ENCODE assay signal across 15 cellular contexts in the genomic region with DNA sequence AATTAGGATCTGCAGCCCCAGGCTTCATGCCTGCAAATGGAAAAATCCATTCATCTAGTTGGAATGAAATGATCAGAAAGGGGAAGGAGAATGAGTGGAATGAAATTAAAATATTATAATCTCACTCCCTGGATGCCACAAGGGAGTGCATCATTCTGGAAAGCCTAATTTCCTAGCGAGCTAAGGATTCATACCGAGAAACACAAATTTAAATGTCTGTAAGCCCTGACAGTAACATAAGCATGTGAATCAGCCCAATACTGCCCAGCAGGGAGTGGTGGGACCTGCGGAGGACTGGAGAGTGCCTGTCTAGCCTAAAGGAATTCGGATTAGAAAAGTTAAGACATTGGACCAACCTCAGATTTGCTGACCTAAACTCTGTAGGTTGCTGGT. TPM values are rescaled to one million over a fixed set of nuclear protein-coding genes. Genes with fewer than 3 reads are reported as not detected.
DNase-seq lines count a peak whose midpoint lies in the region; ATAC-seq, FAIRE-seq and TF ChIP-seq lines count a peak whose summit lies in the region.
"Had no signal": no experiment of that assay in that cellular context is flagged by ENCODE, and none has a peak within 500 bp of the region (broad histone marks: within the 10 kb centered on the region; RNA-seq: fewer than 3 reads in every experiment).

No MANE protein-coding gene starts in this region.

- in situ Hi-C loops in GM23248 (cut with MboI): no loop called here

- no peak overlapping the region for H3K4ac ChIP-seq in mesendoderm (ENCODE audit: low read depth, low read length)

- H2BK15ac ChIP-seq in mesendoderm (replicated peaks; ENCODE audit: low read depth): no peak overlapping the region

- WGBS in GM23248 (ENCODE audit: low coverage in 1 of 2, low lambda C conversion rate in 2 of 2, missing lambda C conversion rate in 2 of 2), 2 experiments: 5 to 9% methylated on average over 4 of the region's 4 CpGs
- WGBS in mesendoderm (ENCODE audit: extremely low coverage, insufficient coverage, low lambda C conversion rate): no CpG with 5 or more reads among the region's 4 CpGs

- H3K79me2 ChIP-seq in GM23248 (ENCODE audit: insufficient read depth) (no peaks in the 10 kb centered on the region), astrocyte (ENCODE audit: insufficient read depth, low read length) (no peaks in the 10 kb centered on the region), mesendoderm (ENCODE audit: control insufficient read depth, insufficient read depth, low read length) (no peaks in the 10 kb centered on the region)

- no peak overlapping the region for H3K23ac ChIP-seq in mesendoderm (ENCODE audit: low read length)

- H3K27me3 Mint-ChIP-seq in CD4-positive, CD25-positive, alpha-beta regulatory T cell: no peaks in the 10 kb centered on the region
- no peaks in the 10 kb centered on the region for H3K27me3 Mint-ChIP-seq in astrocyte (ENCODE audit: low read depth, unreplicated experiment)
- H3K27me3 Mint-ChIP-seq: stimulated activated naive CD8-positive, alpha-beta T cell treated with anti-CD3 and anti-CD28 coated beads, Interleukin-15, Interleukin-2, amounts not matched to agents 100 ng/mL and 50 ng/mL, for 24 hours had no signal

- peak overlapping the region; percentile 4 for H3K4me2 ChIP-seq in GM23248 (ENCODE audit: unreplicated experiment)
- no peak overlapping the region for H3K4me2 ChIP-seq in astrocyte (ENCODE audit: low read length)
- no peak overlapping the region for H3K4me2 ChIP-seq in mesendoderm (ENCODE audit: low read length)

- peak overlapping the region; percentile 78 to 92 (median 84) for H3K27ac Mint-ChIP-seq in CD4-positive, CD25-positive, alpha-beta regulatory T cell
- H3K27ac Mint-ChIP-seq in astrocyte (ENCODE audit: unreplicated experiment): no peak overlapping the region

- no peaks in the 10 kb centered on the region for H3K4me1 ChIP-seq in CD4-positive, CD25-positive, alpha-beta regulatory T cell (ENCODE audit: control insufficient read depth, insufficient read depth, low read length, poor library complexity, severe bottlenecking)
- H3K4me1 ChIP-seq in GM23248 (ENCODE audit: insufficient read depth): peaks cover 17% of the 10 kb centered on the region
- H3K4me1 ChIP-seq in astrocyte (ENCODE audit: insufficient read depth, low read length): peaks cover 6% of the 10 kb centered on the region
- H3K4me1 ChIP-seq in mesendoderm (ENCODE audit: control insufficient read depth, low read depth, low read length): peaks cover 8% of the 10 kb centered on the region
- H3K4me1 ChIP-seq in tibial artery: no peaks in the 10 kb centered on the region
- H3K4me1 ChIP-seq: gastrocnemius medialis, left ventricle myocardium inferior, right lobe of liver had no signal

- no peak overlapping the region for H2BK5ac ChIP-seq in mesendoderm (ENCODE audit: low read length)

- H3K4me3 ChIP-seq in CD4-positive, CD25-positive, alpha-beta regulatory T cell (ENCODE audit: low read depth, low read length): no peak overlapping the region
- H3K4me3 ChIP-seq in GM23248 (no peak overlapping the region), astrocyte (ENCODE audit: insufficient read depth, low read depth, low read length) (no peak overlapping the region), mesendoderm (ENCODE audit: low read length) (no peak overlapping the region), tibial artery (no peak overlapping the region)
- H3K4me3 ChIP-seq: gastrocnemius medialis, left ventricle myocardium inferior, right lobe of liver had no signal

- H3K9ac ChIP-seq in GM23248 (no peak overlapping the region), astrocyte (ENCODE audit: low read length) (no peak overlapping the region), mesendoderm (ENCODE audit: low read length) (no peak overlapping the region)

- H3K9me3 ChIP-seq in CD4-positive, CD25-positive, alpha-beta regulatory T cell (ENCODE audit: control insufficient read depth in 2 of 2, low read length in 2 of 2): no peaks in the 10 kb centered on the region
- H3K9me3 ChIP-seq in GM23248 (ENCODE audit: low read depth): no peaks in the 10 kb centered on the region
- H3K9me3 ChIP-seq in astrocyte (ENCODE audit: insufficient read depth, low read depth, low read length): no peaks in the 10 kb centered on the region
- no peaks in the 10 kb centered on the region for H3K9me3 ChIP-seq in tibial artery
- H3K9me3 ChIP-seq: gastrocnemius medialis, left ventricle myocardium inferior, right lobe of liver had no signal

- H3K9me3 Mint-ChIP-seq in CD4-positive, CD25-positive, alpha-beta regulatory T cell: peaks cover 0 to 2% (median 0%) of the 10 kb centered on the region in 7 donors
- H3K9me3 Mint-ChIP-seq in astrocyte (ENCODE audit: unreplicated experiment): peaks cover 3% of the 10 kb centered on the region
- H3K9me3 Mint-ChIP-seq: neural crest cell had no signal

- FAIRE-seq in astrocyte (lab: Jason Lieb, UNC) (no peak), HTR-8/SVneo (lab: Jason Lieb, UNC) (no peak)
- FAIRE-seq: HepG2 had no signal

- peak overlapping the region; percentile 43 for H3K27ac ChIP-seq in CD4-positive, CD25-positive, alpha-beta regulatory T cell (ENCODE audit: insufficient read depth, low read length, poor library complexity, severe bottlenecking)
- peak overlapping the region; percentile 45 for H3K27ac ChIP-seq in GM23248
- H3K27ac ChIP-seq in astrocyte (ENCODE audit: low read depth, low read length): no peak overlapping the region
- no peak overlapping the region for H3K27ac ChIP-seq in mesendoderm (ENCODE audit: low read depth, low read length)
- no peak overlapping the region for H3K27ac ChIP-seq in tibial artery
- H3K27ac ChIP-seq: gastrocnemius medialis, left ventricle myocardium inferior, right lobe of liver had no signal

- intact Hi-C loops in tibial artery (cut with DNase I; ENCODE audit: low total_unique reads): no loop called here

- H4K20me1 ChIP-seq in GM23248 (ENCODE audit: insufficient read depth) (no peaks in the 10 kb centered on the region), astrocyte (ENCODE audit: insufficient read depth, low read length) (no peaks in the 10 kb centered on the region)

- TF ChIP-seq CTCF in astrocyte (IDR thresholded peaks at IDR 0.05; ENCODE audit: insufficient read depth, low read depth, low read length) (no peak), tibial artery (IDR thresholded peaks at IDR 0.05) (no peak)

- no peak overlapping the region for H3K56ac ChIP-seq in mesendoderm (ENCODE audit: low read length)

- H3K36me3 ChIP-seq in CD4-positive, CD25-positive, alpha-beta regulatory T cell (ENCODE audit: control insufficient read depth, insufficient read depth, low read length): peaks cover 74% of the 10 kb centered on the region
- H3K36me3 ChIP-seq in GM23248 (ENCODE audit: low read depth): peaks cover 25% of the 10 kb centered on the region
- no peaks in the 10 kb centered on the region for H3K36me3 ChIP-seq in astrocyte (ENCODE audit: insufficient read depth, low read length)
- no peaks in the 10 kb centered on the region for H3K36me3 ChIP-seq in mesendoderm (ENCODE audit: control insufficient read depth, insufficient read depth, low read length)
- H3K36me3 ChIP-seq in tibial artery: peaks cover 0 to 36% (median 0%) of the 10 kb centered on the region in 3 donors
- H3K36me3 ChIP-seq: right lobe of liver had no signal

- H2BK120ac ChIP-seq in mesendoderm (ENCODE audit: low read depth, low read length): no peak overlapping the region

- no peak overlapping the region for H2AFZ ChIP-seq in GM23248
- no peak overlapping the region for H2AFZ ChIP-seq in astrocyte (ENCODE audit: low read depth, low read length)

- peaks cover 60% of the 10 kb centered on the region for H3K36me3 Mint-ChIP-seq in CD4-positive, CD25-positive, alpha-beta regulatory T cell
- H3K36me3 Mint-ChIP-seq in astrocyte (ENCODE audit: low read depth, unreplicated experiment): peaks cover 28% of the 10 kb centered on the region

- no peak overlapping the region for H4K5ac ChIP-seq in mesendoderm (ENCODE audit: low read length)

- peak overlapping the region in 1 of 4 donors; percentile 23 for H3K4me3 Mint-ChIP-seq in CD4-positive, CD25-positive, alpha-beta regulatory T cell
- H3K4me3 Mint-ChIP-seq in astrocyte (ENCODE audit: unreplicated experiment): no peak overlapping the region
- H3K4me3 Mint-ChIP-seq: neural crest cell; stimulated activated naive CD8-positive, alpha-beta T cell treated with anti-CD3 and anti-CD28 coated beads, Interleukin-15, Interleukin-2, amounts not matched to agents 100 ng/mL and 50 ng/mL, for 24 hours had no signal

- H3K9me2 ChIP-seq in GM23248 (ENCODE audit: insufficient read depth): no peaks in the 10 kb centered on the region

- no peak for ATAC-seq in CD4-positive, CD25-positive, alpha-beta regulatory T cell (ENCODE audit: low read depth in 2 of 2)
- ATAC-seq: gastrocnemius medialis, HepG2, right lobe of liver had no signal

- no peak overlapping the region for H2AK5ac ChIP-seq in mesendoderm (ENCODE audit: low read length)

- no peak overlapping the region for H3K18ac ChIP-seq in mesendoderm (ENCODE audit: low read length)

- no peaks in the 10 kb centered on the region for H3K79me1 ChIP-seq in mesendoderm (ENCODE audit: low read length)

- H3K4me1 Mint-ChIP-seq in CD4-positive, CD25-positive, alpha-beta regulatory T cell: peaks cover 13 to 42% (median 14%) of the 10 kb centered on the region in 4 donors
- peaks cover 15% of the 10 kb centered on the region for H3K4me1 Mint-ChIP-seq in astrocyte (ENCODE audit: low read depth, unreplicated experiment)

- no peak overlapping the region for H4K8ac ChIP-seq in mesendoderm (ENCODE audit: low read depth, low read length)

- no peaks in the 10 kb centered on the region for H3K27me3 ChIP-seq in CD4-positive, CD25-positive, alpha-beta regulatory T cell (ENCODE audit: control insufficient read depth, insufficient read depth, low read length)
- no peaks in the 10 kb centered on the region for H3K27me3 ChIP-seq in GM23248 (replicated peaks; ENCODE audit: insufficient read depth)
- no peaks in the 10 kb centered on the region for H3K27me3 ChIP-seq in astrocyte (ENCODE audit: insufficient read depth, low read length)
- H3K27me3 ChIP-seq in mesendoderm (ENCODE audit: insufficient read depth, low read length, poor library complexity): no peaks in the 10 kb centered on the region
- H3K27me3 ChIP-seq in tibial artery: no peaks in the 10 kb centered on the region
- H3K27me3 ChIP-seq: gastrocnemius medialis, right lobe of liver had no signal

- no peak for DNase-seq in CD4-positive, CD25-positive, alpha-beta regulatory T cell
- DNase-seq in GM23248: peak; percentile 76
- DNase-seq in astrocyte (ENCODE audit: low read depth): peak; percentile 16
- DNase-seq in mesendoderm: peak; percentile 69
- no peak for DNase-seq in NCI-H2029 (lab: John Stamatoyannopoulos, UW)
- DNase-seq in stimulated activated naive CD4-positive, alpha-beta T cell treated with Interleukin-2 at 50 U/mL for 16 hours (lab: John Stamatoyannopoulos, UW): no peak
- DNase-seq in tibial artery: no peak
- DNase-seq in HTR-8/SVneo (ENCODE audit: insufficient read length, low spot score): no peak
- DNase-seq: activated CD4-positive, CD25-positive, alpha-beta regulatory T cell; gastrocnemius medialis; left ventricle myocardium inferior; right lobe of liver had no signal

- H3F3A ChIP-seq in GM23248 (ENCODE audit: insufficient read depth): peaks cover 25% of the 10 kb centered on the region

RNA-seq across cellular contexts. Expression of a gene that starts 38.3 kb away (rescaled TPM):
- 172 TPM for total RNA-seq in CD4-positive, CD25-positive, alpha-beta regulatory T cell
- 100 to 1,000 TPM; 126 to 146 (median 133) TPM for polyA plus RNA-seq in CD4-positive, CD25-positive, alpha-beta regulatory T cell
- 10.1 and 10.8 TPM in 2 replicates for total RNA-seq in GM23248 (2014; rRNA removed; shearing (Covaris generic))
- 7.9 and 8.6 TPM in 2 replicates for polyA plus RNA-seq in GM23248 (2016; fragmentation: Nextera tagmentation; extraction: Ambion mirVana)
- total RNA-seq in astrocyte: 15.4 and 17.7 TPM in 2 replicates
- polyA plus RNA-seq in mesendoderm (2013, experiment 1 of 2): 13.0 TPM
- polyA plus RNA-seq in mesendoderm (2013, experiment 2 of 2): 13.4 TPM

RNA-seq across cellular contexts. Expression of a gene that starts 48.8 kb away (rescaled TPM):
- total RNA-seq in CD4-positive, CD25-positive, alpha-beta regulatory T cell: 57.0 TPM
- polyA plus RNA-seq in CD4-positive, CD25-positive, alpha-beta regulatory T cell: 10 to 100 TPM; 62.1 to 70.2 (median 65.2) TPM
- 71.5 and 78.4 TPM in 2 replicates for total RNA-seq in GM23248 (2014; rRNA removed; shearing (Covaris generic))
- polyA plus RNA-seq in GM23248 (2016; fragmentation: Nextera tagmentation; extraction: Ambion mirVana): 55.9 and 59.5 TPM in 2 replicates
- total RNA-seq in astrocyte: 45.1 and 47.2 TPM in 2 replicates
- polyA plus RNA-seq in mesendoderm (2013, experiment 1 of 2): 3.5 TPM
- polyA plus RNA-seq in mesendoderm (2013, experiment 2 of 2): 3.6 TPM

RNA-seq across cellular contexts. Expression of a gene that starts 50.8 kb away (rescaled TPM):
- 3.4 TPM for total RNA-seq in CD4-positive, CD25-positive, alpha-beta regulatory T cell
- polyA plus RNA-seq in CD4-positive, CD25-positive, alpha-beta regulatory T cell: 1 to 10 TPM; 1.1 to 5.3 (median 2.7) TPM
- total RNA-seq in GM23248 (2014; rRNA removed; shearing (Covaris generic)): 2.4 and 7.9 TPM in 2 replicates
- 9.2 and 12.8 TPM in 2 replicates for polyA plus RNA-seq in GM23248 (2016; fragmentation: Nextera tagmentation; extraction: Ambion mirVana)
- 9.2 and 9.5 TPM in 2 replicates for total RNA-seq in astrocyte
- 7.7 TPM for polyA plus RNA-seq in mesendoderm (2013, experiment 1 of 2)
- 8.9 TPM for polyA plus RNA-seq in mesendoderm (2013, experiment 2 of 2)

Comparison
In these comparisons a context has a peak if more than half of its experiments do, and no peak if none do; other contexts are left out.
1. DNase-seq: peak in GM23248 (single experiment), astrocyte (single experiment) and mesendoderm (single experiment); none in CD4-positive, CD25-positive, alpha-beta regulatory T cell (0 of 3), NCI-H2029 (single experiment), stimulated activated naive CD4-positive, alpha-beta T cell treated with Interleukin-2 at 50 U/mL for 16 hours (single experiment), tibial artery (0 of 2) and HTR-8/SVneo (single experiment).
2. H3K27ac ChIP-seq: peak in CD4-positive, CD25-positive, alpha-beta regulatory T cell (single experiment) and GM23248 (single experiment); none in astrocyte (single experiment), mesendoderm (single experiment) and tibial artery (0 of 2).